19 cellular contexts compared by ENCODE assay signal in the genomic region with DNA sequence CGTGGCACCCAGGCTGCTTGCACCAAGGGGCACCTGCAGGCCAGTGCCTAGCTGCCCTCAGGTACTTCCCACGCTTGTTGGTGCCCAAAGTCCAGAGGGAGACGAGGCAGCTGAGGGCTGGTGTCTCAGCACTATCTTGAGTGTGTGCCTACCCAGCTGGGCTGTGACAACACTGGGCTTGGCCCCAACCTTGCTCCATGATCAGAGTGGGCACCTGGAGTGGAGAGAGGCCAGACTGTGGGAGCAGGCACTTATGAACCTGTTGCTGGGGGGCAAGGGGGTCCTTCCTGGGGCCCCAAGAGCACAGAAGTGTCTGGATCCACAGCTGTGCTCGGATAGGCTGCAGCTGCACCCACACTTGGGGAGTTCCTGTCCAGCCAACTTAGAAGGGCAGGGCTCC.
A peak's percentile ranks its signal among the peaks of the same experiment; 100 is the strongest.
DNase-seq lines count a peak whose midpoint lies in the region; ATAC-seq and TF ChIP-seq lines count a peak whose summit lies in the region.
"Had no signal": no experiment of that assay in that cellular context is flagged by ENCODE, and none has a peak within 500 bp of the region (broad histone marks: within the 10 kb centered on the region; RNA-seq: fewer than 3 reads in every experiment).

No MANE protein-coding gene starts in this region.

- ATAC-seq in Right ventricle myocardium superior (ENCODE audit: poor library complexity), result no peak

- WGBS in SK-N-SH (ENCODE audit: low lambda C conversion rate), result 28% methylated on average over 4 of the region's 4 CpGs

- H3K27me3 Mint-ChIP-seq in chondrocyte (ENCODE audit: low read depth), result no peaks in the 10 kb centered on the region

- no peak for TF ChIP-seq RAD21 in SK-N-SH (IDR thresholded peaks at IDR 0.05; ENCODE audit: low read length)

- no peak overlapping the region for H3K4me3 ChIP-seq in SK-N-SH (ENCODE audit: low read depth in 2 of 2, low read length in 1 of 2)
- H3K4me3 ChIP-seq: A549 had no signal

- no peaks in the 10 kb centered on the region for H3K36me3 ChIP-seq in SK-N-SH (replicated peaks in 1 of 2; ENCODE audit: control insufficient read depth in 1 of 2, insufficient read depth in 2 of 2, low read length in 1 of 2)
- H3K36me3 ChIP-seq: BE2C; BLaER1 treated with 17β-estradiol and CSF1 and Interleukin-3, amounts not matched to agents 10 nM and 100 nM had no signal

- no peaks in the 10 kb centered on the region for H3K79me2 ChIP-seq in SK-N-SH (ENCODE audit: insufficient read depth)

- no peaks in the 10 kb centered on the region for H3K9me3 ChIP-seq in SK-N-SH
- H3K9me3 ChIP-seq: A549, BE2C had no signal

- no peaks in the 10 kb centered on the region for H3K36me3 Mint-ChIP-seq in chondrocyte (ENCODE audit: low read depth)
- H3K36me3 Mint-ChIP-seq: CD4-positive, alpha-beta memory T cell had no signal

- no peaks in the 10 kb centered on the region for H3F3A ChIP-seq in SK-N-SH (replicated peaks; ENCODE audit: insufficient read depth)

- no peak overlapping the region for H2AFZ ChIP-seq in SK-N-SH (ENCODE audit: low read depth)

- H4K20me1 ChIP-seq in SK-N-SH (ENCODE audit: insufficient read depth), result no peaks in the 10 kb centered on the region
- H4K20me1 ChIP-seq: BLaER1 treated with 17β-estradiol and CSF1 and Interleukin-3, amounts not matched to agents 10 nM and 100 nM had no signal

- no peak overlapping the region for H3K27ac Mint-ChIP-seq in chondrocyte (ENCODE audit: unreplicated experiment)
- H3K27ac Mint-ChIP-seq: CD4-positive, alpha-beta memory T cell had no signal

- POLR2A ChIA-PET in SK-N-SH (lab: Yijun Ruan, JAX), result no interaction called here

- no peak overlapping the region for H3K4me2 ChIP-seq in SK-N-SH
- H3K4me2 ChIP-seq: A549; BLaER1 treated with 17β-estradiol and CSF1 and Interleukin-3, amounts not matched to agents 10 nM and 100 nM had no signal

- CTCF ChIA-PET in SK-N-SH (lab: Yijun Ruan, JAX), result interaction anchor here (1.0 kb wide), 1 partner anchor 10 kb away, joined by 3 read pairs; no protein-coding TSS in a partner anchor

- H3K27ac ChIP-seq in SK-N-SH (ENCODE audit: low read depth in 2 of 2, low read length in 1 of 2), result no peak overlapping the region
- H3K27ac ChIP-seq: A549; BLaER1 treated with 17β-estradiol and CSF1 and Interleukin-3, amounts not matched to agents 10 nM and 100 nM had no signal

- H3K27me3 ChIP-seq in SK-N-SH (ENCODE audit: insufficient read depth), result no peaks in the 10 kb centered on the region
- H3K27me3 ChIP-seq: BE2C; BLaER1 treated with 17β-estradiol and CSF1 and Interleukin-3, amounts not matched to agents 10 nM and 100 nM had no signal

- TF ChIP-seq EP300 in SK-N-SH (IDR thresholded peaks at IDR 0.05; ENCODE audit: borderline replicate concordance in 1 of 2, low read depth in 1 of 2, low read length in 1 of 2), result no peak

- no peak overlapping the region for H3K4me3 Mint-ChIP-seq in chondrocyte (ENCODE audit: unreplicated experiment)
- H3K4me3 Mint-ChIP-seq: CD4-positive, alpha-beta memory T cell had no signal

- intact Hi-C loops in Right ventricle myocardium superior (cut with DNase I), result no loop called here
- intact Hi-C loops in cardiac septum (cut with DNase I), result no loop called here
- intact Hi-C loops in posterior vena cava (cut with DNase I), result loop anchor here in 1 of 2 donors (10.0 kb wide), 1 partner anchor 1459 kb away; no protein-coding TSS in a partner anchor

- no peaks in the 10 kb centered on the region for H3K4me1 Mint-ChIP-seq in chondrocyte (ENCODE audit: low read depth)
- H3K4me1 Mint-ChIP-seq: CD4-positive, alpha-beta memory T cell had no signal

- no peaks in the 10 kb centered on the region for H3K4me1 ChIP-seq in SK-N-SH (ENCODE audit: control insufficient read depth in 1 of 2, insufficient read depth in 2 of 2, low read depth in 1 of 2, low read length in 1 of 2)
- H3K4me1 ChIP-seq: A549; BE2C; BLaER1 treated with 17β-estradiol and CSF1 and Interleukin-3, amounts not matched to agents 10 nM and 100 nM had no signal

- no peak overlapping the region for H3K9ac ChIP-seq in SK-N-SH
- H3K9ac ChIP-seq: BLaER1 treated with 17β-estradiol and CSF1 and Interleukin-3, amounts not matched to agents 10 nM and 100 nM had no signal

- H3K9me3 Mint-ChIP-seq in chondrocyte (ENCODE audit: low read depth), result no peaks in the 10 kb centered on the region

- DNase-seq in Right ventricle myocardium superior (peak; percentile 19), cardiac septum (ENCODE audit: low spot score) (no peak), chondrocyte (ENCODE audit: low spot score) (peak; percentile 50), posterior vena cava (ENCODE audit: low spot score) (peak; percentile 47), SK-N-SH (no peak), T-helper 9 cell (no peak)
- DNase-seq: 8988T; ACHN; AML-193; BE2C; Calu3; CD4-positive, alpha-beta memory T cell; COR-L47; DMS79 treated with DMSO at 0.1 percent for 48 hours; GF-D8; GOT3; HCEC 1CT had no signal

- no peaks in the 10 kb centered on the region for H3K9me2 ChIP-seq in SK-N-SH

- TF ChIP-seq CTCF in chondrocyte (IDR thresholded peaks at IDR 0.05), result no peak
- no peak for TF ChIP-seq CTCF in SK-N-SH (IDR thresholded peaks at IDR 0.05)

TF ChIP-seq in SK-N-SH, 30 proteins besides CTCF, POLR2A, EP300 and RAD21:
- TF ChIP-seq NFIC (IDR thresholded peaks at IDR 0.05; ENCODE audit: borderline replicate concordance) (no peak), TEAD4 (IDR thresholded peaks at IDR 0.05; ENCODE audit: borderline replicate concordance, insufficient read depth) (no peak), SMC3 (IDR thresholded peaks at IDR 0.05; ENCODE audit: low read depth, low read length) (no peak), GATA2 (CRISPR knock-in tag; IDR thresholded peaks at IDR 0.05) (no peak), TAF1 (IDR thresholded peaks at IDR 0.05; ENCODE audit: borderline replicate concordance, low read depth, low read length) (no peak), FOXJ3 (CRISPR knock-in tag; IDR thresholded peaks at IDR 0.05) (no peak), EZH2phosphoT487 (IDR thresholded peaks at IDR 0.05; ENCODE audit: borderline replicate concordance, low read depth) (no peak), RCOR1 (IDR thresholded peaks at IDR 0.05; ENCODE audit: low read length) (no peak), SIN3A (IDR thresholded peaks at IDR 0.05; ENCODE audit: borderline replicate concordance, low read depth, low read length) (no peak), YY1 (IDR thresholded peaks at IDR 0.05; ENCODE audit: low read depth) (no peak), RXRA (IDR thresholded peaks at IDR 0.05; ENCODE audit: borderline replicate concordance, low read depth) (no peak), POLR2AphosphoS5 (IDR thresholded peaks at IDR 0.05; ENCODE audit: low read depth, low read length) (no peak), ELF1 (IDR thresholded peaks at IDR 0.05) (no peak), JUND (IDR thresholded peaks at IDR 0.05) (no peak)
- TF ChIP-seq, protein P1, sequence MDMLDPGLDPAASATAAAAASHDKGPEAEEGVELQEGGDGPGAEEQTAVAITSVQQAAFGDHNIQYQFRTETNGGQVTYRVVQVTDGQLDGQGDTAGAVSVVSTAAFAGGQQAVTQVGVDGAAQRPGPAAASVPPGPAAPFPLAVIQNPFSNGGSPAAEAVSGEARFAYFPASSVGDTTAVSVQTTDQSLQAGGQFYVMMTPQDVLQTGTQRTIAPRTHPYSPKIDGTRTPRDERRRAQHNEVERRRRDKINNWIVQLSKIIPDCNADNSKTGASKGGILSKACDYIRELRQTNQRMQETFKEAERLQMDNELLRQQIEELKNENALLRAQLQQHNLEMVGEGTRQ (IDR thresholded peaks at IDR 0.05; ENCODE audit: borderline replicate concordance, low read depth, low read length), result no peak
- TF ChIP-seq, protein P2, sequence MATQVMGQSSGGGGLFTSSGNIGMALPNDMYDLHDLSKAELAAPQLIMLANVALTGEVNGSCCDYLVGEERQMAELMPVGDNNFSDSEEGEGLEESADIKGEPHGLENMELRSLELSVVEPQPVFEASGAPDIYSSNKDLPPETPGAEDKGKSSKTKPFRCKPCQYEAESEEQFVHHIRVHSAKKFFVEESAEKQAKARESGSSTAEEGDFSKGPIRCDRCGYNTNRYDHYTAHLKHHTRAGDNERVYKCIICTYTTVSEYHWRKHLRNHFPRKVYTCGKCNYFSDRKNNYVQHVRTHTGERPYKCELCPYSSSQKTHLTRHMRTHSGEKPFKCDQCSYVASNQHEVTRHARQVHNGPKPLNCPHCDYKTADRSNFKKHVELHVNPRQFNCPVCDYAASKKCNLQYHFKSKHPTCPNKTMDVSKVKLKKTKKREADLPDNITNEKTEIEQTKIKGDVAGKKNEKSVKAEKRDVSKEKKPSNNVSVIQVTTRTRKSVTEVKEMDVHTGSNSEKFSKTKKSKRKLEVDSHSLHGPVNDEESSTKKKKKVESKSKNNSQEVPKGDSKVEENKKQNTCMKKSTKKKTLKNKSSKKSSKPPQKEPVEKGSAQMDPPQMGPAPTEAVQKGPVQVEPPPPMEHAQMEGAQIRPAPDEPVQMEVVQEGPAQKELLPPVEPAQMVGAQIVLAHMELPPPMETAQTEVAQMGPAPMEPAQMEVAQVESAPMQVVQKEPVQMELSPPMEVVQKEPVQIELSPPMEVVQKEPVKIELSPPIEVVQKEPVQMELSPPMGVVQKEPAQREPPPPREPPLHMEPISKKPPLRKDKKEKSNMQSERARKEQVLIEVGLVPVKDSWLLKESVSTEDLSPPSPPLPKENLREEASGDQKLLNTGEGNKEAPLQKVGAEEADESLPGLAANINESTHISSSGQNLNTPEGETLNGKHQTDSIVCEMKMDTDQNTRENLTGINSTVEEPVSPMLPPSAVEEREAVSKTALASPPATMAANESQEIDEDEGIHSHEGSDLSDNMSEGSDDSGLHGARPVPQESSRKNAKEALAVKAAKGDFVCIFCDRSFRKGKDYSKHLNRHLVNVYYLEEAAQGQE (IDR thresholded peaks at IDR 0.05; ENCODE audit: low read depth, low read length), result no peak
- TF ChIP-seq, protein P3, sequence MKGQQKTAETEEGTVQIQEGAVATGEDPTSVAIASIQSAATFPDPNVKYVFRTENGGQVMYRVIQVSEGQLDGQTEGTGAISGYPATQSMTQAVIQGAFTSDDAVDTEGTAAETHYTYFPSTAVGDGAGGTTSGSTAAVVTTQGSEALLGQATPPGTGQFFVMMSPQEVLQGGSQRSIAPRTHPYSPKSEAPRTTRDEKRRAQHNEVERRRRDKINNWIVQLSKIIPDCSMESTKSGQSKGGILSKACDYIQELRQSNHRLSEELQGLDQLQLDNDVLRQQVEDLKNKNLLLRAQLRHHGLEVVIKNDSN (IDR thresholded peaks at IDR 0.05; ENCODE audit: borderline replicate concordance, low read depth), result no peak

Comparison
In these comparisons a context has a peak if more than half of its experiments do, and no peak if none do; other contexts are left out.
1. DNase-seq: peak in Right ventricle myocardium superior (single experiment), chondrocyte (single experiment) and posterior vena cava (single experiment); none in cardiac septum (single experiment), SK-N-SH (single experiment) and T-helper 9 cell (single experiment).